Comparison of ENCODE assay signal across 34 cellular contexts in the genomic region with DNA sequence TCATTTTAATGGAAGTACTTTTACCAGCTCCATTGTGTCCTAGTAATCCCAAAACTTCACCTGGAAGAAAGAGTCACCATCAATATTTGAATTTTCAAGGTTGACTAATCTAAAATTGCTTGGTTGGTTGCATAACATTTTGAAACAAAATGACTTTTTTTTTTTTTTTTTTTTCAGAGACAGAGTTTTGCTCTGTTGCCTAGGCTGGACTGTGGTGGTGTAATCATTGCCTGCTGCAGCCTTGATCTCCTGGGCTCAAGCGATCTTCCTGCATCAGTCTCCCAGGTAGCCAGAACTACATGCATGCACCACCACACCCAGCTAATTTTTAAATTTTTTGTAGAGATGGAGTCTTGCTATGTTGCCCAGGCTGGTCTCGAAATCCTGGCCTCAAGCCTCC. TPM values are rescaled to one million over a fixed set of nuclear protein-coding genes. Genes with fewer than 3 reads are reported as not detected.
"Had no signal": no experiment of that assay in that cellular context is flagged by ENCODE, and none has a peak within 500 bp of the region (broad histone marks: within the 10 kb centered on the region; RNA-seq: fewer than 3 reads in every experiment).

No MANE protein-coding gene starts in this region.

- H3K4me3 Mint-ChIP-seq: activated B cell treated with CpG ODN at 0.5 μM for 24 hours; activated CD4-positive, alpha-beta memory T cell treated with anti-CD3 and anti-CD28 coated beads for 36 hours; activated CD4-positive, alpha-beta T cell treated with anti-CD3 and anti-CD28 coated beads, Interleukin-2, amount 10 ng/mL, durations not matched to agents 24 days and 14 days; activated CD8-positive, alpha-beta T cell treated with anti-CD3 and anti-CD28 coated beads for 36 hours; activated naive CD4-positive, alpha-beta T cell treated with anti-CD3 and anti-CD28 coated beads for 36 hours; activated naive CD8-positive, alpha-beta T cell treated with anti-CD3 and anti-CD28 coated beads for 36 hours; activated T-cell treated with anti-CD3 and anti-CD28 coated beads, Interleukin-2, amount 50 U/mL, for 4 hours; activated T-cell treated with anti-CD3 and anti-CD28 coated beads, Interleukin-2, amount 50 U/mL, for 72 hours; activated T-helper 1 cell treated with anti-CD3 and anti-CD28 coated beads, Interleukin-12 subunit alpha, Interleukin-12 subunit beta, Interleukin-2, Interleukin-4 antibody, amounts not matched to agents 30 ng/mL and 10 ng/mL and 1 ng/mL, durations not matched to agents 14 hours and 24 hours and 36 hours; activated T-helper 17 cell treated with anti-CD3 and anti-CD28 coated beads, Interleukin-2, amount 50 U/mL, for 72 hours; T-helper 2 cell treated with Interferon-gamma antibody and Interleukin-4, amounts not matched to agents 5 μg/mL and 100 μg/mL, for 36 hours had no signal

- H3K27ac ChIP-seq: adrenal gland, body of pancreas, brain microvascular endothelial cell, breast epithelium, VCaP had no signal

- H3K27me3 ChIP-seq: adrenal gland, body of pancreas, brain microvascular endothelial cell, breast epithelium had no signal

- H3K27ac Mint-ChIP-seq: activated B cell treated with CpG ODN at 0.5 μM for 24 hours; activated CD4-positive, alpha-beta memory T cell treated with anti-CD3 and anti-CD28 coated beads for 36 hours; activated CD4-positive, alpha-beta T cell treated with anti-CD3 and anti-CD28 coated beads, Interleukin-2, amount 10 ng/mL, durations not matched to agents 24 days and 14 days; activated CD8-positive, alpha-beta T cell treated with anti-CD3 and anti-CD28 coated beads for 36 hours; activated naive CD4-positive, alpha-beta T cell treated with anti-CD3 and anti-CD28 coated beads for 36 hours; activated naive CD4-positive, alpha-beta T cell treated with anti-CD3 and anti-CD28 coated beads, Interleukin-2, amount 50 U/mL, for 72 hours; activated naive CD8-positive, alpha-beta T cell treated with anti-CD3 and anti-CD28 coated beads for 36 hours; activated T-cell treated with anti-CD3 and anti-CD28 coated beads, Interleukin-2, amount 50 U/mL, for 72 hours; activated T-helper 1 cell treated with anti-CD3 and anti-CD28 coated beads, Interleukin-12 subunit alpha, Interleukin-12 subunit beta, Interleukin-2, Interleukin-4 antibody, amounts not matched to agents 30 ng/mL and 10 ng/mL and 1 ng/mL, durations not matched to agents 14 hours and 24 hours and 36 hours; activated T-helper 17 cell treated with anti-CD3 and anti-CD28 coated beads, Interleukin-2, amount 50 U/mL, for 72 hours; T-helper 2 cell treated with Interferon-gamma antibody and Interleukin-4, amounts not matched to agents 5 μg/mL and 100 μg/mL, for 36 hours had no signal

- H3K4me1 Mint-ChIP-seq: activated B cell treated with CpG ODN at 0.5 μM for 24 hours; activated CD4-positive, alpha-beta T cell treated with anti-CD3 and anti-CD28 coated beads, Interleukin-2, amount 10 ng/mL, durations not matched to agents 24 days and 14 days; activated naive CD8-positive, alpha-beta T cell treated with anti-CD3 and anti-CD28 coated beads for 36 hours; activated T-helper 17 cell treated with anti-CD3 and anti-CD28 coated beads, Interleukin-2, amount 50 U/mL, for 72 hours had no signal

- H3K4me3 ChIP-seq: adrenal gland, body of pancreas, breast epithelium had no signal

- H3K36me3 ChIP-seq: adrenal gland, brain microvascular endothelial cell, breast epithelium had no signal

- H3K36me3 Mint-ChIP-seq: activated naive CD4-positive, alpha-beta T cell treated with anti-CD3 and anti-CD28 coated beads, Interleukin-2, amount 50 U/mL, for 72 hours had no signal

- DNase-seq: activated B cell treated with CpG ODN at 0.5 μM for 24 hours; activated CD4-positive, alpha-beta memory T cell treated with anti-CD3 and anti-CD28 coated beads for 36 hours; activated CD4-positive, alpha-beta T cell treated with anti-CD3 and anti-CD28 coated beads for 4 hours; activated CD4-positive, alpha-beta T cell treated with anti-CD3 and anti-CD28 coated beads, Interleukin-2, amount 10 ng/mL, durations not matched to agents 24 days and 14 days; activated CD4-positive, alpha-beta T cell treated with anti-CD3 and anti-CD28 coated beads, Interleukin-2, amount 50 U/mL, for 1 hour; activated CD4-positive, alpha-beta T cell treated with anti-CD3 and anti-CD28 coated beads, Interleukin-2, amount 50 U/mL, for 4 hours; activated CD4-positive, CD25-positive, alpha-beta regulatory T cell treated with anti-CD3 and anti-CD28 coated beads, Interleukin-2, amount 50 U/mL, for 72 hours; activated CD8-positive, alpha-beta memory T cell treated with anti-CD3 and anti-CD28 coated beads, Interleukin-2, amount 50 U/mL, for 4 hours; activated CD8-positive, alpha-beta T cell treated with anti-CD3 and anti-CD28 coated beads for 36 hours; activated effector memory CD4-positive, alpha-beta T cell treated with anti-CD3 and anti-CD28 coated beads, Interleukin-2, amount 50 U/mL, for 16 hours; activated gamma-delta T cell treated with Interleukin-2 at 50 U/mL for 16 hours; activated naive CD4-positive, alpha-beta T cell; activated naive CD4-positive, alpha-beta T cell treated with anti-CD3 and anti-CD28 coated beads for 36 hours; activated naive CD4-positive, alpha-beta T cell treated with anti-CD3 and anti-CD28 coated beads, Interleukin-2, amount 50 U/mL, for 16 hours; activated naive CD8-positive, alpha-beta T cell treated with anti-CD3 and anti-CD28 coated beads for 36 hours; activated T-cell treated with anti-CD3 and anti-CD28 coated beads for 4 hours; activated T-cell treated with anti-CD3 and anti-CD28 coated beads, Interleukin-2, amount 50 U/mL, for 1 hour; activated T-cell treated with anti-CD3 and anti-CD28 coated beads, Interleukin-2, amount 50 U/mL, for 4 hours; activated T-cell treated with anti-CD3 and anti-CD28 coated beads, Interleukin-2, amount 50 U/mL, for 72 hours; amniotic stem cell; aorta; body of pancreas; brain microvascular endothelial cell; central memory CD4-positive, alpha-beta T cell; T-helper 2 cell; T-helper 9 cell had no signal

- H3K9me3 Mint-ChIP-seq: activated CD4-positive, alpha-beta memory T cell treated with anti-CD3 and anti-CD28 coated beads for 36 hours; activated CD4-positive, alpha-beta T cell treated with anti-CD3 and anti-CD28 coated beads, Interleukin-2, amount 10 ng/mL, durations not matched to agents 24 days and 14 days; activated CD8-positive, alpha-beta T cell treated with anti-CD3 and anti-CD28 coated beads for 36 hours; activated naive CD4-positive, alpha-beta T cell treated with anti-CD3 and anti-CD28 coated beads for 36 hours; activated naive CD4-positive, alpha-beta T cell treated with anti-CD3 and anti-CD28 coated beads, Interleukin-2, amount 50 U/mL, for 72 hours; activated naive CD8-positive, alpha-beta T cell treated with anti-CD3 and anti-CD28 coated beads for 36 hours; activated T-cell treated with anti-CD3 and anti-CD28 coated beads, Interleukin-2, amount 50 U/mL, for 4 hours; activated T-cell treated with anti-CD3 and anti-CD28 coated beads, Interleukin-2, amount 50 U/mL, for 72 hours; activated T-helper 1 cell treated with anti-CD3 and anti-CD28 coated beads, Interleukin-12 subunit alpha, Interleukin-12 subunit beta, Interleukin-2, Interleukin-4 antibody, amounts not matched to agents 30 ng/mL and 10 ng/mL and 1 ng/mL, durations not matched to agents 14 hours and 24 hours and 36 hours; activated T-helper 17 cell treated with anti-CD3 and anti-CD28 coated beads, Interleukin-2, amount 50 U/mL, for 72 hours; T-helper 2 cell treated with Interferon-gamma antibody and Interleukin-4, amounts not matched to agents 5 μg/mL and 100 μg/mL, for 36 hours had no signal

- ATAC-seq: activated CD8-positive, alpha-beta T cell treated with anti-CD3 and anti-CD28 coated beads for 36 hours; activated naive CD4-positive, alpha-beta T cell treated with anti-CD3 and anti-CD28 coated beads, Interleukin-2, amount 50 U/mL, for 72 hours; activated T-cell treated with anti-CD3 and anti-CD28 coated beads, Interleukin-2, amount 50 U/mL, for 4 hours; activated T-cell treated with anti-CD3 and anti-CD28 coated beads, Interleukin-2, amount 50 U/mL, for 72 hours; activated T-helper 17 cell treated with anti-CD3 and anti-CD28 coated beads, Interleukin-2, amount 50 U/mL, for 72 hours; body of pancreas had no signal

- H3K9me3 ChIP-seq: body of pancreas, breast epithelium had no signal

- H3K4me1 ChIP-seq: adrenal gland, body of pancreas, breast epithelium had no signal

- H3K27me3 Mint-ChIP-seq: activated B cell treated with CpG ODN at 0.5 μM for 24 hours; activated CD4-positive, alpha-beta memory T cell treated with anti-CD3 and anti-CD28 coated beads for 36 hours; activated CD4-positive, alpha-beta T cell treated with anti-CD3 and anti-CD28 coated beads, Interleukin-2, amount 10 ng/mL, durations not matched to agents 24 days and 14 days; activated CD8-positive, alpha-beta T cell treated with anti-CD3 and anti-CD28 coated beads for 36 hours; activated naive CD8-positive, alpha-beta T cell treated with anti-CD3 and anti-CD28 coated beads for 36 hours; activated T-helper 17 cell treated with anti-CD3 and anti-CD28 coated beads, Interleukin-2, amount 50 U/mL, for 72 hours had no signal

RNA-seq across cellular contexts. Expression of a gene that starts 12.6 kb away (rescaled TPM):
- total RNA-seq: activated CD4-positive, alpha-beta memory T cell treated with anti-CD3 and anti-CD28 coated beads for 36 hours; activated CD4-positive, alpha-beta T cell treated with anti-CD3 and anti-CD28 coated beads, Interleukin-2, amount 10 ng/mL, durations not matched to agents 24 days and 14 days; activated CD8-positive, alpha-beta T cell treated with anti-CD3 and anti-CD28 coated beads for 36 hours; activated naive CD4-positive, alpha-beta T cell treated with anti-CD3 and anti-CD28 coated beads for 36 hours; activated T-helper 1 cell treated with anti-CD3 and anti-CD28 coated beads, Interleukin-12 subunit alpha, Interleukin-12 subunit beta, Interleukin-2, Interleukin-4 antibody, amounts not matched to agents 30 ng/mL and 10 ng/mL and 1 ng/mL, durations not matched to agents 14 hours and 24 hours and 36 hours; astrocyte had no signal
